Comparison of ENCODE assay signal across 1 cellular context in genomic region chr17:66711403-66711802, GRCh38.
TF ChIP-seq lines count a peak whose summit lies in the region.

No MANE protein-coding gene starts in this region.

TF ChIP-seq in GM23338, 12 proteins besides CTCF, POLR2A, EP300 and RAD21 (continued from another document):
- TF ChIP-seq REST (IDR thresholded peaks at IDR 0.05; ENCODE audit: unreplicated experiment): no peak
- no peak for TF ChIP-seq STAT1 (IDR thresholded peaks at IDR 0.05; ENCODE audit: unreplicated experiment)
- no peak for TF ChIP-seq EZH2 (IDR thresholded peaks at IDR 0.05; ENCODE audit: low read depth, unreplicated experiment)
- TF ChIP-seq CREB1 (CRISPR knock-in tag; IDR thresholded peaks at IDR 0.05; ENCODE audit: low read depth): no peak
- TF ChIP-seq ZNF462 (CRISPR knock-in tag; IDR thresholded peaks at IDR 0.05): no peak
- no peak for TF ChIP-seq EZH2phosphoT487 (IDR thresholded peaks at IDR 0.05; ENCODE audit: unreplicated experiment)
